In genomic region chr10:68471063-68471585, GRCh38 we compare ENCODE assay signal across 8 cellular contexts. TPM values are rescaled to one million over a fixed set of nuclear protein-coding genes. Genes with fewer than 3 reads are reported as not detected.
A peak's percentile ranks its signal among the peaks of the same experiment; 100 is the strongest.
DNase-seq lines count a peak whose midpoint lies in the region; ATAC-seq and TF ChIP-seq lines count a peak whose summit lies in the region.

No MANE protein-coding gene starts in this region.

- POLR2A ChIA-PET in activated CD4-positive, alpha-beta T cell treated with anti-CD3 and anti-CD28 coated beads for 36 hours (lab: Charles Lee): no interaction called here
- POLR2A ChIA-PET in OCI-LY7 (lab: Charles Lee): interaction anchor here (0.5 to 1.3 kb wide), 6 partner anchors 10 to 96 kb away, joined by 3 to 4 read pairs (median 3); no protein-coding TSS in a partner anchor

- H3K27me3 ChIP-seq in prostate gland (replicated peaks; ENCODE audit: insufficient read depth): no peaks in the 10 kb centered on the region

- H3K4me3 Mint-ChIP-seq in activated CD4-positive, alpha-beta T cell treated with anti-CD3 and anti-CD28 coated beads for 36 hours: peak overlapping the region; percentile 92

- TSS peak; percentile 74 for BruUV-seq in OCI-LY7 (replicated peaks; lab: Mats Ljungman, UMichigan)

- ATAC-seq in activated CD4-positive, alpha-beta T cell treated with anti-CD3 and anti-CD28 coated beads for 36 hours: no peak
- ATAC-seq in GM19463 (IDR thresholded peaks at IDR 0.05; ENCODE audit: unreplicated experiment) (no peak), GM19397 (IDR thresholded peaks at IDR 0.05; ENCODE audit: unreplicated experiment) (no peak)

- H3K4me3 ChIP-seq in OCI-LY7 (ENCODE audit: low read depth, low read length, poor library complexity, severe bottlenecking): peak overlapping the region; percentile 84
- peak overlapping the region; percentile 47 to 58 for H3K4me3 ChIP-seq in prostate gland

- H3K36me3 ChIP-seq in OCI-LY7 (ENCODE audit: insufficient read depth, low read length) (peaks cover 42% of the 10 kb centered on the region), prostate gland (no peaks in the 10 kb centered on the region)

- WGBS in prostate gland: under 1% methylated on average over 14 of the region's 14 CpGs

- TF ChIP-seq CTCF in OCI-LY7 (conservative IDR thresholded peaks at IDR 0.05; ENCODE audit: low read length) (no peak), prostate gland (IDR thresholded peaks at IDR 0.05) (no peak)

- H3K4me2 ChIP-seq in OCI-LY7 (ENCODE audit: low read length): peak overlapping the region; percentile 76

- H3K9me2 ChIP-seq in OCI-LY7 (ENCODE audit: insufficient read depth, low read length): no peaks in the 10 kb centered on the region

- H3K9me3 Mint-ChIP-seq in activated CD4-positive, alpha-beta T cell treated with anti-CD3 and anti-CD28 coated beads for 36 hours (ENCODE audit: low read depth): no peaks in the 10 kb centered on the region

- no peak for DNase-seq in activated CD4-positive, alpha-beta T cell treated with anti-CD3 and anti-CD28 coated beads for 36 hours
- no peak for DNase-seq in activated CD4-positive, alpha-beta T cell treated with anti-CD3 and anti-CD28 coated beads for 48 hours
- DNase-seq in OCI-LY7 (ENCODE audit: low spot score) (peak; percentile 28), erythroblast (lab: John Stamatoyannopoulos, UW) (peak; percentile 47 to 70), prostate gland (ENCODE audit: low spot score) (no peak), ureter (ENCODE audit: low spot score) (no peak)

- H3K27ac ChIP-seq in OCI-LY7 (ENCODE audit: low read depth, low read length, poor library complexity, severe bottlenecking) (peak overlapping the region; percentile 51), prostate gland (peak overlapping the region in 1 of 2 donors; percentile 59)

- peak overlapping the region; percentile 72 for H3K27ac Mint-ChIP-seq in activated CD4-positive, alpha-beta T cell treated with anti-CD3 and anti-CD28 coated beads for 36 hours

- H3K9me3 ChIP-seq in OCI-LY7 (ENCODE audit: low read length) (no peaks in the 10 kb centered on the region), prostate gland (no peaks in the 10 kb centered on the region)

- CTCF ChIA-PET in activated CD4-positive, alpha-beta T cell treated with anti-CD3 and anti-CD28 coated beads for 36 hours (lab: Charles Lee): interaction anchor here (0.8 to 1.8 kb wide), 3 partner anchors 63 to 79 kb away, joined by 3 to 6 read pairs (median 3); partner anchors contain the start of gene RUFY2
- CTCF ChIA-PET in OCI-LY7 (lab: Charles Lee; ENCODE audit: unreplicated experiment): no interaction called here

- peak overlapping the region; percentile 99; the same call in 1 of the 2 replicates for H2AFZ ChIP-seq in OCI-LY7 (ENCODE audit: low read length)

- H4K20me1 ChIP-seq in OCI-LY7 (ENCODE audit: insufficient read depth, low read length): peaks cover 7% of the 10 kb centered on the region

- H3K36me3 Mint-ChIP-seq in activated CD4-positive, alpha-beta T cell treated with anti-CD3 and anti-CD28 coated beads for 36 hours (ENCODE audit: low read depth): peaks cover 25% of the 10 kb centered on the region

- peaks cover 17% of the 10 kb centered on the region for H3K4me1 ChIP-seq in OCI-LY7 (ENCODE audit: insufficient read depth, low read length, poor library complexity, severe bottlenecking)
- peaks cover 4% of the 10 kb centered on the region for H3K4me1 ChIP-seq in prostate gland (replicated peaks)

- H3K27me3 Mint-ChIP-seq in activated CD4-positive, alpha-beta T cell treated with anti-CD3 and anti-CD28 coated beads for 36 hours: no peaks in the 10 kb centered on the region

- TF ChIP-seq POLR2A in erythroblast (IDR thresholded peaks at IDR 0.05; ENCODE audit: low read length) (no peak), prostate gland (IDR thresholded peaks at IDR 0.05) (no peak)

- H3K4me1 Mint-ChIP-seq in activated CD4-positive, alpha-beta T cell treated with anti-CD3 and anti-CD28 coated beads for 36 hours: peaks cover 22% of the 10 kb centered on the region

- H3K79me2 ChIP-seq in OCI-LY7 (ENCODE audit: insufficient read depth, low read depth, low read length): peaks cover 39% of the 10 kb centered on the region

- intact Hi-C loops in activated CD4-positive, alpha-beta T cell treated with anti-CD3 and anti-CD28 coated beads for 36 hours (cut with DNase I, micrococcal nuclease): loop anchor here (1.0 to 5.0 kb wide), 3 partner anchors 56 to 430 kb away; partner anchors contain the start of genes CCAR1 (in 1 of the 2), DDX50 (in 1 of the 2) and SLC25A16 (in 1 of the 2)
- intact Hi-C loops in OCI-LY7 (cut with micrococcal nuclease; ENCODE audit: unreplicated experiment): loop anchor here (2.0 kb wide), 1 partner anchor 56 kb away; the partner anchor contains the start of gene SLC25A16
- intact Hi-C loops in prostate gland (cut with DNase I): no loop called here

RNA-seq across cellular contexts. Expression of gene DNA2, which starts 0.6 kb away (rescaled TPM):
- total RNA-seq in activated CD4-positive, alpha-beta T cell treated with anti-CD3 and anti-CD28 coated beads for 36 hours: 10 to 100 TPM; 27.3 to 28.9 TPM
- 35.9 and 42.1 TPM in 2 replicates for total RNA-seq in OCI-LY7 (2014; rRNA removed; shearing (Covaris generic))
- total RNA-seq in OCI-LY7 (2022) (51.2 and 60.7 TPM in 2 replicates), prostate gland (1 to 10 TPM; 4.4 to 4.9 TPM), ureter (4.4 TPM)

RNA-seq across cellular contexts. Expression of gene SLC25A16, which starts 56.2 kb away (rescaled TPM):
- total RNA-seq in activated CD4-positive, alpha-beta T cell treated with anti-CD3 and anti-CD28 coated beads for 36 hours: 10 to 100 TPM in 1 of 2 experiments, 1 to 10 TPM in 1; 9.0 to 11.8 TPM
- total RNA-seq in OCI-LY7 (2014; rRNA removed; shearing (Covaris generic)): 7.1 and 15.4 TPM in 2 replicates
- total RNA-seq in OCI-LY7 (2022) (20.9 and 25.7 TPM in 2 replicates), prostate gland (10 to 100 TPM; 44.9 to 77.4 TPM), ureter (36.8 TPM)

Comparison
In these comparisons a context has a peak if more than half of its experiments do, and no peak if none do; other contexts are left out.
1. DNase-seq: peak in OCI-LY7 (single experiment) and erythroblast (2 of 2); none in activated CD4-positive, alpha-beta T cell treated with anti-CD3 and anti-CD28 coated beads for 36 hours (single experiment), activated CD4-positive, alpha-beta T cell treated with anti-CD3 and anti-CD28 coated beads for 48 hours (single experiment), prostate gland (single experiment) and ureter (single experiment).